Comparison of ENCODE assay signal across 13 cellular contexts in genomic region chr3:156762631-156763185, GRCh38.
DNase-seq lines count a peak whose midpoint lies in the region; ATAC-seq and TF ChIP-seq lines count a peak whose summit lies in the region.
"Had no signal": no experiment of that assay in that cellular context is flagged by ENCODE, and none has a peak within 500 bp of the region (broad histone marks: within the 10 kb centered on the region; RNA-seq: fewer than 3 reads in every experiment).

No MANE protein-coding gene starts in this region.

- H3K4me3 ChIP-seq in fibroblast of pulmonary artery (replicated peaks; ENCODE audit: low read depth, low read length) = no peak overlapping the region
- H3K4me3 ChIP-seq in parathyroid adenoma (ENCODE audit: low read depth, low read length) = no peak overlapping the region
- H3K4me3 ChIP-seq: right lobe of liver had no signal

- H3K27ac ChIP-seq in parathyroid adenoma = peak overlapping the region; percentile 75
- H3K27ac ChIP-seq: right lobe of liver had no signal

- peaks cover 45% of the 10 kb centered on the region for H3K4me1 ChIP-seq in parathyroid adenoma
- H3K4me1 ChIP-seq: right lobe of liver had no signal

- H3K36me3 ChIP-seq in parathyroid adenoma (ENCODE audit: control insufficient read depth, insufficient read depth, low read length) = no peaks in the 10 kb centered on the region
- H3K36me3 ChIP-seq: right lobe of liver had no signal

- H3K9me3 ChIP-seq in parathyroid adenoma (ENCODE audit: control insufficient read depth, low read length) = no peaks in the 10 kb centered on the region
- H3K9me3 ChIP-seq: right lobe of liver had no signal

- no peaks in the 10 kb centered on the region for H3K27me3 ChIP-seq in parathyroid adenoma (ENCODE audit: control insufficient read depth, insufficient read depth, low read length)
- H3K27me3 ChIP-seq: right lobe of liver had no signal

- peaks cover 11% of the 10 kb centered on the region for H3K79me2 ChIP-seq in parathyroid adenoma

- TF ChIP-seq CTCF in fibroblast of pulmonary artery (IDR thresholded peaks at IDR 0.05; ENCODE audit: low read length, missing control alignments) (no peak), parathyroid adenoma (IDR thresholded peaks at IDR 0.05) (no peak)

- peak overlapping the region; percentile 13 for H2AFZ ChIP-seq in parathyroid adenoma

- peak; percentile 76 for DNase-seq in EH (ENCODE audit: low read depth)
- peak; percentile 82 for DNase-seq in RPMI7951 (ENCODE audit: low read depth)
- peak; percentile 97 for DNase-seq in fibroblast of pulmonary artery (ENCODE audit: low read depth)
- no peak for DNase-seq in pons (ENCODE audit: low spot score)
- DNase-seq in T-helper 1 cell = no peak
- DNase-seq: activated CD4-positive, alpha-beta T cell treated with anti-CD3 and anti-CD28 coated beads for 4 hours; head of caudate nucleus; MM.1S; NCI-H526 treated with DMSO at 0.1 percent for 48 hours; right lobe of liver had no signal

- no peak overlapping the region for H3K4me2 ChIP-seq in parathyroid adenoma (ENCODE audit: low read length)

- no peak overlapping the region for H3K9ac ChIP-seq in parathyroid adenoma

- ATAC-seq in HG03039 (IDR thresholded peaks at IDR 0.05; ENCODE audit: unreplicated experiment) (no peak), HG02970 (IDR thresholded peaks at IDR 0.05; ENCODE audit: low FRiP score, unreplicated experiment) (no peak)

Comparison
In these comparisons a context has a peak if more than half of its experiments do, and no peak if none do; other contexts are left out.
1. DNase-seq: peak in EH (single experiment), RPMI7951 (single experiment) and fibroblast of pulmonary artery (single experiment); none in pons (single experiment) and T-helper 1 cell (0 of 5).